ENCODE assay signal across 1 cellular context in the genomic region with DNA sequence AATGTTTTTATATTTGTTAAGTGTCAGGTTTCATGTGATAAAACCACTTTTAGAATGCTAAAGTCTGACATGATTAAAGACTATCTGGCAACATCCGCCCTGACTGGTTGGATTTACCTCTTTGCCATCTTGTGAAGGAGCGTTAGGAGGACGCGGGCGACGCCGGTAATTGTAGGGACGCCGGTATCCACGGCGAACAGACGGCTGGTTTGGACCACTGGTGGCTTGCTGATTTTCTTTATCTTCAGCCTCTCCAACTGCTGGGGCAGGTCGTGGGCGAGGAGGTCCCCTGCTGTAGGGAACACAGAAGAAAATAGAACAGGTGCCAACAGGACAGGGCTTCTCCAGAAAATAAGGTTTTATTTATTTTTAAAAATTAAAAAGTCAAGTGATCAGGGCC.
TF ChIP-seq lines count a peak whose summit lies in the region.

No MANE protein-coding gene starts in this region.

TF ChIP-seq in GM12878, 131 proteins besides CTCF, POLR2A, EP300 and RAD21:
- TF ChIP-seq, protein P1, sequence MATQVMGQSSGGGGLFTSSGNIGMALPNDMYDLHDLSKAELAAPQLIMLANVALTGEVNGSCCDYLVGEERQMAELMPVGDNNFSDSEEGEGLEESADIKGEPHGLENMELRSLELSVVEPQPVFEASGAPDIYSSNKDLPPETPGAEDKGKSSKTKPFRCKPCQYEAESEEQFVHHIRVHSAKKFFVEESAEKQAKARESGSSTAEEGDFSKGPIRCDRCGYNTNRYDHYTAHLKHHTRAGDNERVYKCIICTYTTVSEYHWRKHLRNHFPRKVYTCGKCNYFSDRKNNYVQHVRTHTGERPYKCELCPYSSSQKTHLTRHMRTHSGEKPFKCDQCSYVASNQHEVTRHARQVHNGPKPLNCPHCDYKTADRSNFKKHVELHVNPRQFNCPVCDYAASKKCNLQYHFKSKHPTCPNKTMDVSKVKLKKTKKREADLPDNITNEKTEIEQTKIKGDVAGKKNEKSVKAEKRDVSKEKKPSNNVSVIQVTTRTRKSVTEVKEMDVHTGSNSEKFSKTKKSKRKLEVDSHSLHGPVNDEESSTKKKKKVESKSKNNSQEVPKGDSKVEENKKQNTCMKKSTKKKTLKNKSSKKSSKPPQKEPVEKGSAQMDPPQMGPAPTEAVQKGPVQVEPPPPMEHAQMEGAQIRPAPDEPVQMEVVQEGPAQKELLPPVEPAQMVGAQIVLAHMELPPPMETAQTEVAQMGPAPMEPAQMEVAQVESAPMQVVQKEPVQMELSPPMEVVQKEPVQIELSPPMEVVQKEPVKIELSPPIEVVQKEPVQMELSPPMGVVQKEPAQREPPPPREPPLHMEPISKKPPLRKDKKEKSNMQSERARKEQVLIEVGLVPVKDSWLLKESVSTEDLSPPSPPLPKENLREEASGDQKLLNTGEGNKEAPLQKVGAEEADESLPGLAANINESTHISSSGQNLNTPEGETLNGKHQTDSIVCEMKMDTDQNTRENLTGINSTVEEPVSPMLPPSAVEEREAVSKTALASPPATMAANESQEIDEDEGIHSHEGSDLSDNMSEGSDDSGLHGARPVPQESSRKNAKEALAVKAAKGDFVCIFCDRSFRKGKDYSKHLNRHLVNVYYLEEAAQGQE (IDR thresholded peaks at IDR 0.05; ENCODE audit: low read depth, low read length), result no peak
- no peak for TF ChIP-seq RBBP5 (conservative IDR thresholded peaks at IDR 0.05)
- no peak for TF ChIP-seq HDGF (IDR thresholded peaks at IDR 0.05)
- TF ChIP-seq, protein P2, sequence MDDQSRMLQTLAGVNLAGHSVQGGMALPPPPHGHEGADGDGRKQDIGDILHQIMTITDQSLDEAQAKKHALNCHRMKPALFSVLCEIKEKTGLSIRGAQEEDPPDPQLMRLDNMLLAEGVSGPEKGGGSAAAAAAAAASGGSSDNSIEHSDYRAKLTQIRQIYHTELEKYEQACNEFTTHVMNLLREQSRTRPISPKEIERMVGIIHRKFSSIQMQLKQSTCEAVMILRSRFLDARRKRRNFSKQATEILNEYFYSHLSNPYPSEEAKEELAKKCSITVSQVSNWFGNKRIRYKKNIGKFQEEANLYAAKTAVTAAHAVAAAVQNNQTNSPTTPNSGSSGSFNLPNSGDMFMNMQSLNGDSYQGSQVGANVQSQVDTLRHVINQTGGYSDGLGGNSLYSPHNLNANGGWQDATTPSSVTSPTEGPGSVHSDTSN (IDR thresholded peaks at IDR 0.05; ENCODE audit: insufficient replicate concordance, low read depth, low read length), result no peak
- TF ChIP-seq RFX5 (IDR thresholded peaks at IDR 0.05; ENCODE audit: low read depth, low read length), result no peak
- TF ChIP-seq EED (IDR thresholded peaks at IDR 0.05; ENCODE audit: low read depth), result no peak
- no peak for TF ChIP-seq ZNF274 (IDR thresholded peaks at IDR 0.05; ENCODE audit: insufficient read depth, insufficient read length)
- TF ChIP-seq, protein P3, sequence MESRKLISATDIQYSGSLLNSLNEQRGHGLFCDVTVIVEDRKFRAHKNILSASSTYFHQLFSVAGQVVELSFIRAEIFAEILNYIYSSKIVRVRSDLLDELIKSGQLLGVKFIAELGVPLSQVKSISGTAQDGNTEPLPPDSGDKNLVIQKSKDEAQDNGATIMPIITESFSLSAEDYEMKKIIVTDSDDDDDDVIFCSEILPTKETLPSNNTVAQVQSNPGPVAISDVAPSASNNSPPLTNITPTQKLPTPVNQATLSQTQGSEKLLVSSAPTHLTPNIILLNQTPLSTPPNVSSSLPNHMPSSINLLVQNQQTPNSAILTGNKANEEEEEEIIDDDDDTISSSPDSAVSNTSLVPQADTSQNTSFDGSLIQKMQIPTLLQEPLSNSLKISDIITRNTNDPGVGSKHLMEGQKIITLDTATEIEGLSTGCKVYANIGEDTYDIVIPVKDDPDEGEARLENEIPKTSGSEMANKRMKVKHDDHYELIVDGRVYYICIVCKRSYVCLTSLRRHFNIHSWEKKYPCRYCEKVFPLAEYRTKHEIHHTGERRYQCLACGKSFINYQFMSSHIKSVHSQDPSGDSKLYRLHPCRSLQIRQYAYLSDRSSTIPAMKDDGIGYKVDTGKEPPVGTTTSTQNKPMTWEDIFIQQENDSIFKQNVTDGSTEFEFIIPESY (IDR thresholded peaks at IDR 0.05), result no peak
- no peak for TF ChIP-seq ZSCAN29 (IDR thresholded peaks at IDR 0.05)
- no peak for TF ChIP-seq JUNB (IDR thresholded peaks at IDR 0.05)
- no peak for TF ChIP-seq MYB (IDR thresholded peaks at IDR 0.05; ENCODE audit: borderline replicate concordance, low read depth, low read length)
- no peak for TF ChIP-seq MEF2A (IDR thresholded peaks at IDR 0.05; ENCODE audit: insufficient read depth, low read depth, low read length)
- no peak for TF ChIP-seq CHD1 (IDR thresholded peaks at IDR 0.05; ENCODE audit: low read depth, low read length)
- TF ChIP-seq RELA (IDR thresholded peaks at IDR 0.05; ENCODE audit: borderline replicate concordance, partially characterized antibody), result no peak
- TF ChIP-seq, protein P4, sequence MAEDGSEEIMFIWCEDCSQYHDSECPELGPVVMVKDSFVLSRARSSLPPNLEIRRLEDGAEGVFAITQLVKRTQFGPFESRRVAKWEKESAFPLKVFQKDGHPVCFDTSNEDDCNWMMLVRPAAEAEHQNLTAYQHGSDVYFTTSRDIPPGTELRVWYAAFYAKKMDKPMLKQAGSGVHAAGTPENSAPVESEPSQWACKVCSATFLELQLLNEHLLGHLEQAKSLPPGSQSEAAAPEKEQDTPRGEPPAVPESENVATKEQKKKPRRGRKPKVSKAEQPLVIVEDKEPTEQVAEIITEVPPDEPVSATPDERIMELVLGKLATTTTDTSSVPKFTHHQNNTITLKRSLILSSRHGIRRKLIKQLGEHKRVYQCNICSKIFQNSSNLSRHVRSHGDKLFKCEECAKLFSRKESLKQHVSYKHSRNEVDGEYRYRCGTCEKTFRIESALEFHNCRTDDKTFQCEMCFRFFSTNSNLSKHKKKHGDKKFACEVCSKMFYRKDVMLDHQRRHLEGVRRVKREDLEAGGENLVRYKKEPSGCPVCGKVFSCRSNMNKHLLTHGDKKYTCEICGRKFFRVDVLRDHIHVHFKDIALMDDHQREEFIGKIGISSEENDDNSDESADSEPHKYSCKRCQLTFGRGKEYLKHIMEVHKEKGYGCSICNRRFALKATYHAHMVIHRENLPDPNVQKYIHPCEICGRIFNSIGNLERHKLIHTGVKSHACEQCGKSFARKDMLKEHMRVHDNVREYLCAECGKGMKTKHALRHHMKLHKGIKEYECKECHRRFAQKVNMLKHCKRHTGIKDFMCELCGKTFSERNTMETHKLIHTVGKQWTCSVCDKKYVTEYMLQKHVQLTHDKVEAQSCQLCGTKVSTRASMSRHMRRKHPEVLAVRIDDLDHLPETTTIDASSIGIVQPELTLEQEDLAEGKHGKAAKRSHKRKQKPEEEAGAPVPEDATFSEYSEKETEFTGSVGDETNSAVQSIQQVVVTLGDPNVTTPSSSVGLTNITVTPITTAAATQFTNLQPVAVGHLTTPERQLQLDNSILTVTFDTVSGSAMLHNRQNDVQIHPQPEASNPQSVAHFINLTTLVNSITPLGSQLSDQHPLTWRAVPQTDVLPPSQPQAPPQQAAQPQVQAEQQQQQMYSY (CRISPR knock-in tag; IDR thresholded peaks at IDR 0.05), result no peak
